In genomic region chr12:52606581-52607241, GRCh38 we compare ENCODE assay signal across 18 cellular contexts. TPM values are rescaled to one million over a fixed set of nuclear protein-coding genes. Genes with fewer than 3 reads are reported as not detected.
A peak's percentile ranks its signal among the peaks of the same experiment; 100 is the strongest.
DNase-seq lines count a peak whose midpoint lies in the region; ATAC-seq and TF ChIP-seq lines count a peak whose summit lies in the region.
"Had no signal": no experiment of that assay in that cellular context is flagged by ENCODE, and none has a peak within 500 bp of the region (broad histone marks: within the 10 kb centered on the region; RNA-seq: fewer than 3 reads in every experiment).

No MANE protein-coding gene starts in this region.

- CTCF ChIA-PET in CD8-positive, alpha-beta T cell (lab: Charles Lee), result interaction anchor here (1.1 to 2.2 kb wide), 4 partner anchors 20 to 374 kb away, joined by 3 to 11 read pairs (median 6); no protein-coding TSS in a partner anchor

- H3K36me3 ChIP-seq in CD8-positive, alpha-beta T cell (ENCODE audit: insufficient read depth, low read length), result no peaks in the 10 kb centered on the region
- H3K36me3 ChIP-seq: BLaER1 had no signal

- H3K27me3 Mint-ChIP-seq in activated T-cell treated with anti-CD3 and anti-CD28 coated beads, Interleukin-2, amount 50 U/mL, for 72 hours (ENCODE audit: low read depth), result no peaks in the 10 kb centered on the region
- no peaks in the 10 kb centered on the region for H3K27me3 Mint-ChIP-seq in CD8-positive, alpha-beta T cell (ENCODE audit: low read depth)
- H3K27me3 Mint-ChIP-seq in osteocyte (ENCODE audit: unreplicated experiment), result peaks cover 76% of the 10 kb centered on the region

- intact Hi-C loops in CD8-positive, alpha-beta T cell (cut with DNase I, micrococcal nuclease), result no loop called here

- no peaks in the 10 kb centered on the region for H3K27me3 ChIP-seq in CD8-positive, alpha-beta T cell (ENCODE audit: insufficient read depth, low read length)
- H3K27me3 ChIP-seq: BLaER1 had no signal

- H3K4me1 ChIP-seq in CD8-positive, alpha-beta T cell (ENCODE audit: insufficient read depth, low read length), result peaks cover 96% of the 10 kb centered on the region
- H3K4me1 ChIP-seq: BLaER1 had no signal

- peak; percentile 7 for DNase-seq in activated T-cell treated with anti-CD3 and anti-CD28 coated beads, Interleukin-2, amount 50 U/mL, for 48 hours
- DNase-seq in activated T-cell treated with anti-CD3 and anti-CD28 coated beads, Interleukin-2, amount 50 U/mL, for 72 hours, result no peak
- peak in 1 of 7 experiments; percentile 44 for DNase-seq in CD8-positive, alpha-beta T cell
- peak; percentile 47 for DNase-seq in coronary artery (ENCODE audit: low spot score)
- DNase-seq in osteocyte (ENCODE audit: extremely low spot score, unreplicated experiment), result peak; percentile 21
- DNase-seq in amniotic stem cell (lab: John Stamatoyannopoulos, UW), result no peak
- no peak for DNase-seq in DMS53 (lab: John Stamatoyannopoulos, UW)
- DNase-seq: GDM1, GM23248, KG1, NCI-H1436 treated with DMSO at 0.1 percent for 48 hours, NCI-H2029 treated with DMSO at 0.1 percent for 48 hours, NCI-H2171 treated with DMSO at 0.1 percent for 48 hours, NCI-H510A, NCI-H82, PC-3 had no signal

- no peak for ATAC-seq in activated T-cell treated with anti-CD3 and anti-CD28 coated beads, Interleukin-2, amount 50 U/mL, for 72 hours (replicated peaks in 1 of 2)
- no peak for ATAC-seq in CD8-positive, alpha-beta T cell
- ATAC-seq: GM12878, PC-3 had no signal

- H3K9me3 ChIP-seq in CD8-positive, alpha-beta T cell (ENCODE audit: low read length), result no peaks in the 10 kb centered on the region
- H3K9me3 ChIP-seq: BLaER1 had no signal

- no peak overlapping the region for H3K27ac Mint-ChIP-seq in activated T-cell treated with anti-CD3 and anti-CD28 coated beads, Interleukin-2, amount 50 U/mL, for 72 hours
- H3K27ac Mint-ChIP-seq in CD8-positive, alpha-beta T cell, result peak overlapping the region; percentile 88
- H3K27ac Mint-ChIP-seq in osteocyte (ENCODE audit: unreplicated experiment), result no peak overlapping the region

- peaks cover 85% of the 10 kb centered on the region for H3K4me1 Mint-ChIP-seq in activated T-cell treated with anti-CD3 and anti-CD28 coated beads, Interleukin-2, amount 50 U/mL, for 72 hours (ENCODE audit: low read depth)
- H3K4me1 Mint-ChIP-seq in CD8-positive, alpha-beta T cell (ENCODE audit: low read depth), result peaks cover 94% of the 10 kb centered on the region
- no peaks in the 10 kb centered on the region for H3K4me1 Mint-ChIP-seq in osteocyte (ENCODE audit: unreplicated experiment)

- no peaks in the 10 kb centered on the region for H3K36me3 Mint-ChIP-seq in activated T-cell treated with anti-CD3 and anti-CD28 coated beads, Interleukin-2, amount 50 U/mL, for 72 hours (ENCODE audit: insufficient read depth in 2 of 2)
- H3K36me3 Mint-ChIP-seq in CD8-positive, alpha-beta T cell, result no peaks in the 10 kb centered on the region
- H3K36me3 Mint-ChIP-seq in osteocyte (ENCODE audit: unreplicated experiment), result no peaks in the 10 kb centered on the region

- no peak for TF ChIP-seq CTCF in CD8-positive, alpha-beta T cell (IDR thresholded peaks at IDR 0.05)
- TF ChIP-seq CTCF in coronary artery (IDR thresholded peaks at IDR 0.05) (no peak), osteocyte (IDR thresholded peaks at IDR 0.05) (no peak)

- H3K4me3 Mint-ChIP-seq in activated T-cell treated with anti-CD3 and anti-CD28 coated beads, Interleukin-2, amount 50 U/mL, for 72 hours, result no peak overlapping the region
- H3K4me3 Mint-ChIP-seq in CD8-positive, alpha-beta T cell, result no peak overlapping the region
- no peak overlapping the region for H3K4me3 Mint-ChIP-seq in osteocyte (ENCODE audit: unreplicated experiment)

- POLR2A ChIA-PET in CD8-positive, alpha-beta T cell (lab: Charles Lee), result interaction anchor here (1.1 to 1.2 kb wide), 2 partner anchors 13 to 14 kb away, joined by 3 read pairs; no protein-coding TSS in a partner anchor

- no peaks in the 10 kb centered on the region for H3K9me3 Mint-ChIP-seq in activated T-cell treated with anti-CD3 and anti-CD28 coated beads, Interleukin-2, amount 50 U/mL, for 72 hours
- H3K9me3 Mint-ChIP-seq in CD8-positive, alpha-beta T cell, result no peaks in the 10 kb centered on the region
- no peaks in the 10 kb centered on the region for H3K9me3 Mint-ChIP-seq in osteocyte (ENCODE audit: unreplicated experiment)

- no peak overlapping the region for H3K4me3 ChIP-seq in CD8-positive, alpha-beta T cell (ENCODE audit: low read depth, low read length)
- H3K4me3 ChIP-seq in coronary artery, result no peak overlapping the region
- H3K4me3 ChIP-seq: BLaER1, GM12878, GM23248 had no signal

- H3K27ac ChIP-seq in CD8-positive, alpha-beta T cell (ENCODE audit: low read depth, low read length), result no peak overlapping the region
- no peak overlapping the region for H3K27ac ChIP-seq in coronary artery
- H3K27ac ChIP-seq: BLaER1, GM23248 had no signal

RNA-seq across cellular contexts. Expression of gene KRT72, which starts 5.4 kb away (rescaled TPM):
- total RNA-seq in activated T-cell treated with anti-CD3 and anti-CD28 coated beads, Interleukin-2, amount 50 U/mL, for 72 hours, result 1 to 10 TPM in 1 of 2 donors, under 1 TPM in 1; 0.31 to 2.3 TPM
- total RNA-seq in CD8-positive, alpha-beta T cell, result 1 to 10 TPM; 5.6 to 5.8 TPM
- not detected in 2 replicates for total RNA-seq in osteocyte
- total RNA-seq: GM12878, GM23248, PC-3 had no signal

RNA-seq across cellular contexts. Expression of gene KRT73, which starts 11.6 kb away (rescaled TPM):
- total RNA-seq in activated T-cell treated with anti-CD3 and anti-CD28 coated beads, Interleukin-2, amount 50 U/mL, for 72 hours, result 1 to 10 TPM in 1 of 2 donors, under 1 TPM in 1; 0.36 to 1.3 TPM
- total RNA-seq in CD8-positive, alpha-beta T cell, result 1 to 10 TPM; 7.8 to 8.1 TPM
- not detected in 2 replicates for total RNA-seq in osteocyte
- total RNA-seq: GM12878, GM23248, PC-3 had no signal

RNA-seq across cellular contexts. Expression of gene KRT74, which starts 33.1 kb away (rescaled TPM):
- total RNA-seq in activated T-cell treated with anti-CD3 and anti-CD28 coated beads, Interleukin-2, amount 50 U/mL, for 72 hours, result under 1 TPM in 1 of 2 donors, not detected in 1; 0.12 TPM
- total RNA-seq in CD8-positive, alpha-beta T cell, result not detected
- total RNA-seq in osteocyte, result not detected in 2 replicates
- total RNA-seq: GM12878, GM23248, PC-3 had no signal

RNA-seq across cellular contexts. Expression of gene KRT2, which starts 45.3 kb away (rescaled TPM):
- not detected for total RNA-seq in activated T-cell treated with anti-CD3 and anti-CD28 coated beads, Interleukin-2, amount 50 U/mL, for 72 hours
- 1 to 10 TPM; 1.4 TPM for total RNA-seq in CD8-positive, alpha-beta T cell
- not detected in 2 replicates for total RNA-seq in osteocyte
- total RNA-seq: GM23248, PC-3 had no signal

RNA-seq across cellular contexts. Expression of gene KRT71, which starts 53.8 kb away (rescaled TPM):
- total RNA-seq in activated T-cell treated with anti-CD3 and anti-CD28 coated beads, Interleukin-2, amount 50 U/mL, for 72 hours, result not detected
- total RNA-seq in CD8-positive, alpha-beta T cell, result not detected
- total RNA-seq in osteocyte, result not detected in 2 replicates
- total RNA-seq: GM12878, GM23248, PC-3 had no signal

Comparison
In these comparisons a context has a peak if more than half of its experiments do, and no peak if none do; other contexts are left out.
1. DNase-seq: peak in activated T-cell treated with anti-CD3 and anti-CD28 coated beads, Interleukin-2, amount 50 U/mL, for 48 hours (2 of 2), coronary artery (single experiment) and osteocyte (single experiment); none in activated T-cell treated with anti-CD3 and anti-CD28 coated beads, Interleukin-2, amount 50 U/mL, for 72 hours (0 of 2), amniotic stem cell (single experiment) and DMS53 (single experiment).